21 cellular contexts compared by ENCODE assay signal in genomic region chr6:167227984-167228383, GRCh38.
DNase-seq lines count a peak whose midpoint lies in the region; ATAC-seq and TF ChIP-seq lines count a peak whose summit lies in the region.
"Had no signal": no experiment of that assay in that cellular context is flagged by ENCODE, and none has a peak within 500 bp of the region (broad histone marks: within the 10 kb centered on the region; RNA-seq: fewer than 3 reads in every experiment).

No MANE protein-coding gene starts in this region.

- H3K27me3 Mint-ChIP-seq in chondrocyte (ENCODE audit: low read depth) (peaks cover 58% of the 10 kb centered on the region), osteocyte (ENCODE audit: unreplicated experiment) (peaks cover 55% of the 10 kb centered on the region)

- H3K4me3 ChIP-seq in HUES6 (ENCODE audit: low read depth, low read length) (peak overlapping the region; percentile 70), iPS-18a (ENCODE audit: low read length) (peak overlapping the region; percentile 85), smooth muscle cell (no peak overlapping the region), hepatocyte (no peak overlapping the region)
- H3K4me3 ChIP-seq: PC-9, SJCRH30 had no signal

- TF ChIP-seq CTCF in chondrocyte (IDR thresholded peaks at IDR 0.05): no peak
- no peak for TF ChIP-seq CTCF in smooth muscle cell (IDR thresholded peaks at IDR 0.05; ENCODE audit: borderline replicate concordance, insufficient read depth, poor library complexity, severe bottlenecking)
- no peak for TF ChIP-seq CTCF in hepatocyte (IDR thresholded peaks at IDR 0.05; ENCODE audit: poor library complexity)
- TF ChIP-seq CTCF in osteocyte (IDR thresholded peaks at IDR 0.05): no peak

- peaks cover 27% of the 10 kb centered on the region for H3K36me3 ChIP-seq in HUES6 (ENCODE audit: control insufficient read depth, insufficient read depth, low read length)
- peaks cover 12% of the 10 kb centered on the region for H3K36me3 ChIP-seq in iPS-18a (ENCODE audit: control insufficient read depth, low read depth, low read length)
- H3K36me3 ChIP-seq in smooth muscle cell (ENCODE audit: low read depth): no peaks in the 10 kb centered on the region
- no peaks in the 10 kb centered on the region for H3K36me3 ChIP-seq in hepatocyte (replicated peaks; ENCODE audit: insufficient read depth, low read depth)
- H3K36me3 ChIP-seq: SJCRH30 had no signal

- peaks cover 54% of the 10 kb centered on the region for H3K4me1 ChIP-seq in HUES6 (ENCODE audit: control insufficient read depth, insufficient read depth, low read length)
- peaks cover 50% of the 10 kb centered on the region for H3K4me1 ChIP-seq in iPS-18a (ENCODE audit: control insufficient read depth, low read depth, low read length)
- peaks cover 11% of the 10 kb centered on the region for H3K4me1 ChIP-seq in smooth muscle cell (ENCODE audit: low read depth)
- peaks cover 4% of the 10 kb centered on the region for H3K4me1 ChIP-seq in hepatocyte (ENCODE audit: insufficient read depth)

- no peaks in the 10 kb centered on the region for H3F3A ChIP-seq in smooth muscle cell (ENCODE audit: low read depth)

- H3K4me1 Mint-ChIP-seq in chondrocyte (ENCODE audit: low read depth) (no peaks in the 10 kb centered on the region), osteocyte (ENCODE audit: unreplicated experiment) (no peaks in the 10 kb centered on the region)

- H3K9me3 ChIP-seq in HUES6 (ENCODE audit: control insufficient read depth, insufficient read depth, low read depth, low read length): no peaks in the 10 kb centered on the region
- no peaks in the 10 kb centered on the region for H3K9me3 ChIP-seq in iPS-18a (ENCODE audit: control insufficient read depth, low read depth, low read length)
- H3K9me3 ChIP-seq in smooth muscle cell (replicated peaks; ENCODE audit: low read depth): no peaks in the 10 kb centered on the region
- H3K9me3 ChIP-seq in hepatocyte (ENCODE audit: low read depth): no peaks in the 10 kb centered on the region
- H3K9me3 ChIP-seq: SJCRH30 had no signal

- H3K27ac ChIP-seq in HUES6 (ENCODE audit: low read depth, low read length) (peak overlapping the region; percentile 92), iPS-18a (ENCODE audit: low read length) (peak overlapping the region; percentile 28), smooth muscle cell (ENCODE audit: low read depth) (no peak overlapping the region), hepatocyte (no peak overlapping the region)
- H3K27ac ChIP-seq: KMS-11, PC-9, RWPE1, SJCRH30 had no signal

- 34% methylated on average over 7 of the region's 7 CpGs for WGBS in smooth muscle cell (ENCODE audit: low lambda C conversion rate)
- 77% methylated on average over 7 of the region's 7 CpGs for WGBS in hepatocyte (ENCODE audit: low lambda C conversion rate, missing lambda C conversion rate)

- H3K36me3 Mint-ChIP-seq in chondrocyte (ENCODE audit: low read depth) (no peaks in the 10 kb centered on the region), osteocyte (ENCODE audit: unreplicated experiment) (no peaks in the 10 kb centered on the region)

- peak overlapping the region; percentile 54 for H2AFZ ChIP-seq in smooth muscle cell (ENCODE audit: low read depth)
- no peak overlapping the region for H2AFZ ChIP-seq in hepatocyte
- H2AFZ ChIP-seq: PC-9 had no signal

- H3K27me3 ChIP-seq in HUES6 (ENCODE audit: control insufficient read depth, insufficient read depth, low read length) (no peaks in the 10 kb centered on the region), iPS-18a (ENCODE audit: control insufficient read depth, insufficient read depth, low read length) (no peaks in the 10 kb centered on the region), smooth muscle cell (ENCODE audit: low read depth) (no peaks in the 10 kb centered on the region), hepatocyte (no peaks in the 10 kb centered on the region)

- H3K9me3 Mint-ChIP-seq in chondrocyte (ENCODE audit: low read depth): no peaks in the 10 kb centered on the region
- no peaks in the 10 kb centered on the region for H3K9me3 Mint-ChIP-seq in osteocyte (ENCODE audit: unreplicated experiment)

- H4K20me1 ChIP-seq in smooth muscle cell (ENCODE audit: low read depth) (no peaks in the 10 kb centered on the region), hepatocyte (ENCODE audit: insufficient read depth, poor library complexity, severe bottlenecking) (no peaks in the 10 kb centered on the region)

- DNase-seq in chondrocyte (ENCODE audit: low spot score): peak; percentile 37
- DNase-seq in smooth muscle cell (lab: John Stamatoyannopoulos, UW; ENCODE audit: unreplicated experiment): no peak
- no peak for DNase-seq in hepatocyte (ENCODE audit: low spot score)
- no peak for DNase-seq in osteocyte (ENCODE audit: extremely low spot score, unreplicated experiment)
- DNase-seq: ACHN, AML-193, DMS79 treated with DMSO at 0.1 percent for 48 hours, MV-4-11, NCI-H1694 treated with DMSO at 0.1 percent for 48 hours, NCI-H2107, NCI-H2227 treated with DMSO at 0.1 percent for 48 hours, NCI-H510A treated with DMSO at 0.1 percent for 48 hours, NCI-H82, PC-9, SJCRH30 had no signal

- H3K9ac ChIP-seq in HUES6 (ENCODE audit: low read length): peak overlapping the region; percentile 93
- H3K9ac ChIP-seq in iPS-18a (ENCODE audit: low read length): peak overlapping the region; percentile 55
- no peak overlapping the region for H3K9ac ChIP-seq in smooth muscle cell (ENCODE audit: low read depth)
- H3K9ac ChIP-seq: KMS-11 had no signal

- H3K9me2 ChIP-seq in hepatocyte (replicated peaks; ENCODE audit: insufficient read depth): no peaks in the 10 kb centered on the region

- H3K4me3 Mint-ChIP-seq in chondrocyte (ENCODE audit: unreplicated experiment) (no peak overlapping the region), osteocyte (ENCODE audit: unreplicated experiment) (no peak overlapping the region)

- no peak for ATAC-seq in HG03571 (IDR thresholded peaks at IDR 0.05; ENCODE audit: unreplicated experiment)
- ATAC-seq: HCT116 had no signal

- H3K79me2 ChIP-seq in smooth muscle cell (ENCODE audit: low read depth) (no peaks in the 10 kb centered on the region), hepatocyte (no peaks in the 10 kb centered on the region)

- H3K4me2 ChIP-seq in smooth muscle cell (peak overlapping the region; percentile 46), hepatocyte (no peak overlapping the region)
- H3K4me2 ChIP-seq: KMS-11, PC-9 had no signal

- no peak overlapping the region for H3K27ac Mint-ChIP-seq in chondrocyte (ENCODE audit: unreplicated experiment)
- H3K27ac Mint-ChIP-seq in osteocyte (ENCODE audit: unreplicated experiment): no peak overlapping the region

Comparison
In these comparisons a context has a peak if more than half of its experiments do, and no peak if none do; other contexts are left out.
1. H3K27ac ChIP-seq: peak in HUES6 (single experiment) and iPS-18a (single experiment); none in smooth muscle cell (single experiment) and hepatocyte (single experiment).
2. H3K4me3 ChIP-seq: peak in HUES6 (single experiment) and iPS-18a (single experiment); none in smooth muscle cell (single experiment) and hepatocyte (single experiment).